13 cellular contexts compared by ENCODE assay signal in the genomic region with DNA sequence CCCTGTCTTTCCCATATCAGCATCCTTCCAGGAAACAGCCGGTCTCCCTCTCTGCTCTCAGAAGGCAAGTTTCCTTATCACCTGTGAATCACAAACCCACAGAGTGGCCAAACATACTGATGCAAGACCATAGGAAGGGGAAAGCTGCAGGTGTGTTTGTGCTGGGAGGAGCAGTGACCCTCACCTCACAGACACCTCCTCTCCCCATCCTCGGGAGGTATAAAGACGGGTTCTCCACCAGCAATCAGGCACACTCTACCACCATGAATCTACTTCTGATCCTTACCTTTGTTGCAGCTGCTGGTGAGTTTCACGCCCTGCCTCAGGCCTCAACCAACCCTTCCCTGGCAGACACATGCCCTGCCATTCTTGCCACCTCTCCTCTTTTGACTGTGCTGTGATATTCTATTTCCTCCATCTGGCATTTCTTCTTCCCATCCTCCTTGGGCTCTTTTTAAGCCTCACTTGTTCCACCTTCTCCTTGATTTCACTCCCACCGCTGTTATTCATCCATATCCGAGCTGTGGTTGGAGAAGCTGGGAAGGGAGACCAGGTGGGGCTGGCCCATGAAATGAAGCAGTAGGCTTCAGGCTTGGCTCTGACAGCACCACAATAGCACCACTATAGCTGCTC. TPM values are rescaled to one million over a fixed set of nuclear protein-coding genes. Genes with fewer than 3 reads are reported as not detected.
A peak's percentile ranks its signal among the peaks of the same experiment; 100 is the strongest.
DNase-seq lines count a peak whose midpoint lies in the region; ATAC-seq and TF ChIP-seq lines count a peak whose summit lies in the region.
"Had no signal": no experiment of that assay in that cellular context is flagged by ENCODE, and none has a peak within 500 bp of the region (broad histone marks: within the 10 kb centered on the region; RNA-seq: fewer than 3 reads in every experiment).

A gene (plus strand): TSS at position 251 of the 633 bp plus-strand sequence. CDS start 13 bp downstream, at position 264.

- H3K27me3 Mint-ChIP-seq in WTC11 (ENCODE audit: low read depth) = peaks cover 3% of the 10 kb centered on the region

- H3K4me3 ChIP-seq in BLaER1 (no peak within 1 kb of the TSS), heart left ventricle (no peak within 1 kb of the TSS)
- H3K4me3 ChIP-seq: heart right ventricle had no signal

- 66 to 75% (median 70%) methylated on average over 6 of the region's 6 CpGs for WGBS in heart left ventricle, 4 donors

- DNase-seq in WTC11 (ENCODE audit: low spot score) (no peak), ureter (ENCODE audit: low spot score) (no peak), heart left ventricle (no peak), foreskin melanocyte (no peak)
- DNase-seq: activated gamma-delta T cell; dermis blood vessel endothelial cell; heart right ventricle; naive thymus-derived CD4-positive, alpha-beta T cell; NCI-H1092 had no signal

- H3K27me3 ChIP-seq in BLaER1 (no peaks in the 10 kb centered on the region), heart left ventricle (peaks cover 0 to 23% (median 0%) of the 10 kb centered on the region in 9 donors)

- no peaks in the 10 kb centered on the region for H4K20me1 ChIP-seq in BLaER1

- peak within 1 kb of the TSS; percentile 21 for H3K4me2 ChIP-seq in BLaER1

- no peak within 1 kb of the TSS for H3K27ac Mint-ChIP-seq in WTC11

- no peak within 1 kb of the TSS for H3K4me3 Mint-ChIP-seq in WTC11
- H3K4me3 Mint-ChIP-seq: naive thymus-derived CD4-positive, alpha-beta T cell had no signal

- TF ChIP-seq CTCF in WTC11 (IDR thresholded peaks at IDR 0.05) = no peak
- no peak for TF ChIP-seq CTCF in heart left ventricle (IDR thresholded peaks at IDR 0.05)

- H3K9me3 ChIP-seq in BLaER1 (no peaks in the 10 kb centered on the region), heart left ventricle (no peaks in the 10 kb centered on the region)
- H3K9me3 ChIP-seq: heart right ventricle had no signal

- H3K36me3 Mint-ChIP-seq in WTC11 = no peaks in the 10 kb centered on the region
- H3K36me3 Mint-ChIP-seq: naive thymus-derived CD4-positive, alpha-beta T cell had no signal

- intact Hi-C loops in heart left ventricle (cut with DNase I) = no loop called here

- TF ChIP-seq POLR2A in heart left ventricle (IDR thresholded peaks at IDR 0.05) = no peak

- ATAC-seq in GM19023 (IDR thresholded peaks at IDR 0.05; ENCODE audit: unreplicated experiment) (peak; percentile 20), HG02885 (IDR thresholded peaks at IDR 0.05; ENCODE audit: poor library complexity, unreplicated experiment) (peak; percentile 16), WTC11 (no peak), HG03280 (IDR thresholded peaks at IDR 0.05; ENCODE audit: unreplicated experiment) (no peak), heart left ventricle (no peak)
- ATAC-seq: heart right ventricle; naive thymus-derived CD4-positive, alpha-beta T cell had no signal

- no peaks in the 10 kb centered on the region for H3K36me3 ChIP-seq in BLaER1
- H3K36me3 ChIP-seq in heart left ventricle = no peaks in the 10 kb centered on the region
- H3K36me3 ChIP-seq: heart right ventricle had no signal

- H3K4me1 Mint-ChIP-seq in WTC11 = peaks cover 7% of the 10 kb centered on the region; the same call in 1 of the 2 replicates

- H3K4me1 ChIP-seq in BLaER1 (peaks cover 17% of the 10 kb centered on the region), heart left ventricle (peaks cover 0 to 4% (median 0%) of the 10 kb centered on the region in 12 donors)
- H3K4me1 ChIP-seq: heart right ventricle had no signal

- POLR2A ChIA-PET in WTC11 (lab: Charles Lee) = no interaction called here

- CTCF ChIA-PET in WTC11 (lab: Charles Lee) = interaction anchor here (0.8 to 1.2 kb wide), 3 partner anchors 41 to 236 kb away, joined by 3 read pairs; no protein-coding TSS in a partner anchor

- H3K27ac ChIP-seq in BLaER1 (no peak within 1 kb of the TSS), heart left ventricle (no peak within 1 kb of the TSS)
- H3K27ac ChIP-seq: heart right ventricle had no signal

- peaks cover 10% of the 10 kb centered on the region for H3K9me3 Mint-ChIP-seq in WTC11
- H3K9me3 Mint-ChIP-seq: naive thymus-derived CD4-positive, alpha-beta T cell had no signal

- H3K9ac ChIP-seq in BLaER1 = no peak within 1 kb of the TSS

TF ChIP-seq in WTC11, 78 proteins besides CTCF, POLR2A, EP300 and RAD21:
- TF ChIP-seq, protein P1, sequence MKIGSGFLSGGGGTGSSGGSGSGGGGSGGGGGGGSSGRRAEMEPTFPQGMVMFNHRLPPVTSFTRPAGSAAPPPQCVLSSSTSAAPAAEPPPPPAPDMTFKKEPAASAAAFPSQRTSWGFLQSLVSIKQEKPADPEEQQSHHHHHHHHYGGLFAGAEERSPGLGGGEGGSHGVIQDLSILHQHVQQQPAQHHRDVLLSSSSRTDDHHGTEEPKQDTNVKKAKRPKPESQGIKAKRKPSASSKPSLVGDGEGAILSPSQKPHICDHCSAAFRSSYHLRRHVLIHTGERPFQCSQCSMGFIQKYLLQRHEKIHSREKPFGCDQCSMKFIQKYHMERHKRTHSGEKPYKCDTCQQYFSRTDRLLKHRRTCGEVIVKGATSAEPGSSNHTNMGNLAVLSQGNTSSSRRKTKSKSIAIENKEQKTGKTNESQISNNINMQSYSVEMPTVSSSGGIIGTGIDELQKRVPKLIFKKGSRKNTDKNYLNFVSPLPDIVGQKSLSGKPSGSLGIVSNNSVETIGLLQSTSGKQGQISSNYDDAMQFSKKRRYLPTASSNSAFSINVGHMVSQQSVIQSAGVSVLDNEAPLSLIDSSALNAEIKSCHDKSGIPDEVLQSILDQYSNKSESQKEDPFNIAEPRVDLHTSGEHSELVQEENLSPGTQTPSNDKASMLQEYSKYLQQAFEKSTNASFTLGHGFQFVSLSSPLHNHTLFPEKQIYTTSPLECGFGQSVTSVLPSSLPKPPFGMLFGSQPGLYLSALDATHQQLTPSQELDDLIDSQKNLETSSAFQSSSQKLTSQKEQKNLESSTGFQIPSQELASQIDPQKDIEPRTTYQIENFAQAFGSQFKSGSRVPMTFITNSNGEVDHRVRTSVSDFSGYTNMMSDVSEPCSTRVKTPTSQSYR (CRISPR knock-in tag; IDR thresholded peaks at IDR 0.05) = no peak
- no peak for TF ChIP-seq ZBTB21 (CRISPR knock-in tag; IDR thresholded peaks at IDR 0.05; ENCODE audit: borderline replicate concordance)
- TF ChIP-seq ZNF263 (CRISPR knock-in tag; IDR thresholded peaks at IDR 0.05; ENCODE audit: low read depth) = no peak
- TF ChIP-seq TP53 (CRISPR knock-in tag; IDR thresholded peaks at IDR 0.05) = no peak
- no peak for TF ChIP-seq ZNF219 (CRISPR knock-in tag; IDR thresholded peaks at IDR 0.05; ENCODE audit: borderline replicate concordance)
- TF ChIP-seq, protein P2, sequence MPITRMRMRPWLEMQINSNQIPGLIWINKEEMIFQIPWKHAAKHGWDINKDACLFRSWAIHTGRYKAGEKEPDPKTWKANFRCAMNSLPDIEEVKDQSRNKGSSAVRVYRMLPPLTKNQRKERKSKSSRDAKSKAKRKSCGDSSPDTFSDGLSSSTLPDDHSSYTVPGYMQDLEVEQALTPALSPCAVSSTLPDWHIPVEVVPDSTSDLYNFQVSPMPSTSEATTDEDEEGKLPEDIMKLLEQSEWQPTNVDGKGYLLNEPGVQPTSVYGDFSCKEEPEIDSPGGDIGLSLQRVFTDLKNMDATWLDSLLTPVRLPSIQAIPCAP (CRISPR knock-in tag; IDR thresholded peaks at IDR 0.05) = no peak
- no peak for TF ChIP-seq SMAD4 (CRISPR knock-in tag; IDR thresholded peaks at IDR 0.05)
- no peak for TF ChIP-seq OVOL2 (CRISPR knock-in tag; IDR thresholded peaks at IDR 0.05; ENCODE audit: borderline replicate concordance)
- TF ChIP-seq PRRX2 (CRISPR knock-in tag; IDR thresholded peaks at IDR 0.05) = no peak
- TF ChIP-seq, protein P3, sequence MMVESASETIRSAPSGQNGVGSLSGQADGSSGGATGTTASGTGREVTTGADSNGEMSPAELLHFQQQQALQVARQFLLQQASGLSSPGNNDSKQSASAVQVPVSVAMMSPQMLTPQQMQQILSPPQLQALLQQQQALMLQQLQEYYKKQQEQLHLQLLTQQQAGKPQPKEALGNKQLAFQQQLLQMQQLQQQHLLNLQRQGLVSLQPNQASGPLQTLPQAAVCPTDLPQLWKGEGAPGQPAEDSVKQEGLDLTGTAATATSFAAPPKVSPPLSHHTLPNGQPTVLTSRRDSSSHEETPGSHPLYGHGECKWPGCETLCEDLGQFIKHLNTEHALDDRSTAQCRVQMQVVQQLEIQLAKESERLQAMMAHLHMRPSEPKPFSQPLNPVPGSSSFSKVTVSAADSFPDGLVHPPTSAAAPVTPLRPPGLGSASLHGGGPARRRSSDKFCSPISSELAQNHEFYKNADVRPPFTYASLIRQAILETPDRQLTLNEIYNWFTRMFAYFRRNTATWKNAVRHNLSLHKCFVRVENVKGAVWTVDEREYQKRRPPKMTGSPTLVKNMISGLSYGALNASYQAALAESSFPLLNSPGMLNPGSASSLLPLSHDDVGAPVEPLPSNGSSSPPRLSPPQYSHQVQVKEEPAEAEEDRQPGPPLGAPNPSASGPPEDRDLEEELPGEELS (CRISPR knock-in tag; IDR thresholded peaks at IDR 0.05) = no peak
- TF ChIP-seq, protein P4, sequence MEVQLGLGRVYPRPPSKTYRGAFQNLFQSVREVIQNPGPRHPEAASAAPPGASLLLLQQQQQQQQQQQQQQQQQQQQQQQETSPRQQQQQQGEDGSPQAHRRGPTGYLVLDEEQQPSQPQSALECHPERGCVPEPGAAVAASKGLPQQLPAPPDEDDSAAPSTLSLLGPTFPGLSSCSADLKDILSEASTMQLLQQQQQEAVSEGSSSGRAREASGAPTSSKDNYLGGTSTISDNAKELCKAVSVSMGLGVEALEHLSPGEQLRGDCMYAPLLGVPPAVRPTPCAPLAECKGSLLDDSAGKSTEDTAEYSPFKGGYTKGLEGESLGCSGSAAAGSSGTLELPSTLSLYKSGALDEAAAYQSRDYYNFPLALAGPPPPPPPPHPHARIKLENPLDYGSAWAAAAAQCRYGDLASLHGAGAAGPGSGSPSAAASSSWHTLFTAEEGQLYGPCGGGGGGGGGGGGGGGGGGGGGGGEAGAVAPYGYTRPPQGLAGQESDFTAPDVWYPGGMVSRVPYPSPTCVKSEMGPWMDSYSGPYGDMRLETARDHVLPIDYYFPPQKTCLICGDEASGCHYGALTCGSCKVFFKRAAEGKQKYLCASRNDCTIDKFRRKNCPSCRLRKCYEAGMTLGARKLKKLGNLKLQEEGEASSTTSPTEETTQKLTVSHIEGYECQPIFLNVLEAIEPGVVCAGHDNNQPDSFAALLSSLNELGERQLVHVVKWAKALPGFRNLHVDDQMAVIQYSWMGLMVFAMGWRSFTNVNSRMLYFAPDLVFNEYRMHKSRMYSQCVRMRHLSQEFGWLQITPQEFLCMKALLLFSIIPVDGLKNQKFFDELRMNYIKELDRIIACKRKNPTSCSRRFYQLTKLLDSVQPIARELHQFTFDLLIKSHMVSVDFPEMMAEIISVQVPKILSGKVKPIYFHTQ (CRISPR knock-in tag; IDR thresholded peaks at IDR 0.05) = no peak
- no peak for TF ChIP-seq NR1H2 (CRISPR knock-in tag; IDR thresholded peaks at IDR 0.05)
- no peak for TF ChIP-seq ELF4 (CRISPR knock-in tag; IDR thresholded peaks at IDR 0.05; ENCODE audit: low read depth)
- no peak for TF ChIP-seq KAT7 (CRISPR knock-in tag; IDR thresholded peaks at IDR 0.05; ENCODE audit: borderline replicate concordance)

RNA-seq across cellular contexts. Expression of the gene that starts here (rescaled TPM):
- total RNA-seq in WTC11 (2021) (27.6 to 41.2 TPM (median 28.2 TPM) in 3 replicates), ureter (not detected), heart left ventricle (1 to 10 TPM in 5 of 9 donors, not detected in 4; 2.2 to 8.4 (median 6.1) TPM)
- polyA plus RNA-seq in heart left ventricle = 1 to 10 TPM in 1 of 2 donors, not detected in 1; 1.0 TPM
- total RNA-seq: dermis blood vessel endothelial cell; naive thymus-derived CD4-positive, alpha-beta T cell had no signal
- polyA plus RNA-seq: naive thymus-derived CD4-positive, alpha-beta T cell had no signal

Comparison
In these comparisons a context has a peak if more than half of its experiments do, and no peak if none do; other contexts are left out.
1. ATAC-seq: peak in GM19023 (single experiment) and HG02885 (single experiment); none in WTC11 (single experiment), HG03280 (single experiment) and heart left ventricle (0 of 4).